ENCODE assay signal across 17 cellular contexts in genomic region chr7:120714945-120715344, GRCh38.
A peak's percentile ranks its signal among the peaks of the same experiment; 100 is the strongest.
DNase-seq lines count a peak whose midpoint lies in the region; FAIRE-seq and TF ChIP-seq lines count a peak whose summit lies in the region.
"Had no signal": no experiment of that assay in that cellular context is flagged by ENCODE, and none has a peak within 500 bp of the region (broad histone marks: within the 10 kb centered on the region; RNA-seq: fewer than 3 reads in every experiment).

No MANE protein-coding gene starts in this region.

- peak; percentile 4 for DNase-seq in MG63
- peak; percentile 27 for DNase-seq in astrocyte (ENCODE audit: low read depth)
- peak; percentile 24 for DNase-seq in fibroblast of pulmonary artery (ENCODE audit: low read depth)
- DNase-seq in retinal pigment epithelial cell (ENCODE audit: low read depth), result peak; percentile 94
- no peak for DNase-seq in T-helper 2 cell
- DNase-seq in T-helper 1 cell, result no peak
- no peak for DNase-seq in DMS 273 treated with DMSO at 0.1 percent for 48 hours (lab: John Stamatoyannopoulos, UW)
- no peak for DNase-seq in GM20000 (ENCODE audit: low spot score)
- DNase-seq: CD8-positive, alpha-beta memory T cell; HCEC 1CT; NCI-H1092 treated with DMSO at 0.1 percent for 48 hours; NCI-H1694; NCI-H2107; NCI-H748 treated with DMSO at 0.1 percent for 48 hours; Peyer's patch; SHP77 treated with DMSO at 0.1 percent for 48 hours had no signal

- no peaks in the 10 kb centered on the region for H3K4me1 ChIP-seq in astrocyte (ENCODE audit: insufficient read depth, low read length)
- H3K4me1 ChIP-seq: Peyer's patch had no signal

- H3K36me3 ChIP-seq in MG63 (no peaks in the 10 kb centered on the region), astrocyte (ENCODE audit: insufficient read depth, low read length) (no peaks in the 10 kb centered on the region)
- H3K36me3 ChIP-seq: Peyer's patch had no signal

- H3K4me1 Mint-ChIP-seq in astrocyte (ENCODE audit: low read depth, unreplicated experiment), result no peaks in the 10 kb centered on the region
- H3K4me1 Mint-ChIP-seq: CD8-positive, alpha-beta memory T cell had no signal

- H3K27ac Mint-ChIP-seq in astrocyte (ENCODE audit: unreplicated experiment), result no peak overlapping the region
- H3K27ac Mint-ChIP-seq: CD8-positive, alpha-beta memory T cell had no signal

- no peak overlapping the region for H3K9ac ChIP-seq in astrocyte (ENCODE audit: low read length)

- H3K4me3 ChIP-seq in MG63, result no peak overlapping the region
- H3K4me3 ChIP-seq in astrocyte (ENCODE audit: insufficient read depth, low read depth, low read length), result no peak overlapping the region
- H3K4me3 ChIP-seq in fibroblast of pulmonary artery (replicated peaks; ENCODE audit: low read depth, low read length), result no peak overlapping the region
- H3K4me3 ChIP-seq in retinal pigment epithelial cell (ENCODE audit: low read length), result no peak overlapping the region
- H3K4me3 ChIP-seq: Peyer's patch had no signal

- no peak overlapping the region for H3K4me3 Mint-ChIP-seq in astrocyte (ENCODE audit: unreplicated experiment)
- H3K4me3 Mint-ChIP-seq: CD8-positive, alpha-beta memory T cell had no signal

- H4K20me1 ChIP-seq in astrocyte (ENCODE audit: insufficient read depth, low read length), result no peaks in the 10 kb centered on the region

- H3K9me3 ChIP-seq in MG63 (no peaks in the 10 kb centered on the region), astrocyte (ENCODE audit: insufficient read depth, low read depth, low read length) (no peaks in the 10 kb centered on the region)
- H3K9me3 ChIP-seq: Peyer's patch had no signal

- FAIRE-seq in astrocyte (lab: Jason Lieb, UNC), result no peak
- FAIRE-seq: HTR-8/SVneo had no signal

- no peaks in the 10 kb centered on the region for H3K27me3 ChIP-seq in MG63
- H3K27me3 ChIP-seq in astrocyte (ENCODE audit: insufficient read depth, low read length), result no peaks in the 10 kb centered on the region
- H3K27me3 ChIP-seq: Peyer's patch had no signal

- no peaks in the 10 kb centered on the region for H3K9me3 Mint-ChIP-seq in astrocyte (ENCODE audit: unreplicated experiment)

- no peak overlapping the region for H3K4me2 ChIP-seq in astrocyte (ENCODE audit: low read length)

- no peaks in the 10 kb centered on the region for H3K27me3 Mint-ChIP-seq in astrocyte (ENCODE audit: low read depth, unreplicated experiment)
- H3K27me3 Mint-ChIP-seq: CD8-positive, alpha-beta memory T cell had no signal

- H2AFZ ChIP-seq in astrocyte (ENCODE audit: low read depth, low read length), result no peak overlapping the region

- TF ChIP-seq CTCF in astrocyte (IDR thresholded peaks at IDR 0.05; ENCODE audit: insufficient read depth, low read depth, low read length) (no peak), fibroblast of pulmonary artery (IDR thresholded peaks at IDR 0.05; ENCODE audit: low read length, missing control alignments) (no peak), retinal pigment epithelial cell (conservative IDR thresholded peaks at IDR 0.05; ENCODE audit: low read depth, low read length) (no peak), GM20000 (IDR thresholded peaks at IDR 0.05; ENCODE audit: extremely low read depth, missing control alignments) (no peak)

- no peaks in the 10 kb centered on the region for H3K36me3 Mint-ChIP-seq in astrocyte (ENCODE audit: low read depth, unreplicated experiment)
- H3K36me3 Mint-ChIP-seq: CD8-positive, alpha-beta memory T cell had no signal

- H3K79me2 ChIP-seq in astrocyte (ENCODE audit: insufficient read depth, low read length), result no peaks in the 10 kb centered on the region

- no peak overlapping the region for H3K27ac ChIP-seq in astrocyte (ENCODE audit: low read depth, low read length)
- H3K27ac ChIP-seq: Peyer's patch had no signal

Comparison
In these comparisons a context has a peak if more than half of its experiments do, and no peak if none do; other contexts are left out.
1. DNase-seq: peak in MG63 (single experiment), astrocyte (single experiment), fibroblast of pulmonary artery (single experiment) and retinal pigment epithelial cell (single experiment); none in T-helper 2 cell (0 of 5), T-helper 1 cell (0 of 5), DMS 273 treated with DMSO at 0.1 percent for 48 hours (single experiment) and GM20000 (single experiment).